In genomic region chr9:137456061-137456863, GRCh38 we compare ENCODE assay signal across 1 cellular context.
TF ChIP-seq lines count a peak whose summit lies in the region.

No MANE protein-coding gene starts in this region.

TF ChIP-seq in GM23338, 12 proteins besides CTCF, POLR2A, EP300 and RAD21 (continued from another document):
- TF ChIP-seq, protein P1, sequence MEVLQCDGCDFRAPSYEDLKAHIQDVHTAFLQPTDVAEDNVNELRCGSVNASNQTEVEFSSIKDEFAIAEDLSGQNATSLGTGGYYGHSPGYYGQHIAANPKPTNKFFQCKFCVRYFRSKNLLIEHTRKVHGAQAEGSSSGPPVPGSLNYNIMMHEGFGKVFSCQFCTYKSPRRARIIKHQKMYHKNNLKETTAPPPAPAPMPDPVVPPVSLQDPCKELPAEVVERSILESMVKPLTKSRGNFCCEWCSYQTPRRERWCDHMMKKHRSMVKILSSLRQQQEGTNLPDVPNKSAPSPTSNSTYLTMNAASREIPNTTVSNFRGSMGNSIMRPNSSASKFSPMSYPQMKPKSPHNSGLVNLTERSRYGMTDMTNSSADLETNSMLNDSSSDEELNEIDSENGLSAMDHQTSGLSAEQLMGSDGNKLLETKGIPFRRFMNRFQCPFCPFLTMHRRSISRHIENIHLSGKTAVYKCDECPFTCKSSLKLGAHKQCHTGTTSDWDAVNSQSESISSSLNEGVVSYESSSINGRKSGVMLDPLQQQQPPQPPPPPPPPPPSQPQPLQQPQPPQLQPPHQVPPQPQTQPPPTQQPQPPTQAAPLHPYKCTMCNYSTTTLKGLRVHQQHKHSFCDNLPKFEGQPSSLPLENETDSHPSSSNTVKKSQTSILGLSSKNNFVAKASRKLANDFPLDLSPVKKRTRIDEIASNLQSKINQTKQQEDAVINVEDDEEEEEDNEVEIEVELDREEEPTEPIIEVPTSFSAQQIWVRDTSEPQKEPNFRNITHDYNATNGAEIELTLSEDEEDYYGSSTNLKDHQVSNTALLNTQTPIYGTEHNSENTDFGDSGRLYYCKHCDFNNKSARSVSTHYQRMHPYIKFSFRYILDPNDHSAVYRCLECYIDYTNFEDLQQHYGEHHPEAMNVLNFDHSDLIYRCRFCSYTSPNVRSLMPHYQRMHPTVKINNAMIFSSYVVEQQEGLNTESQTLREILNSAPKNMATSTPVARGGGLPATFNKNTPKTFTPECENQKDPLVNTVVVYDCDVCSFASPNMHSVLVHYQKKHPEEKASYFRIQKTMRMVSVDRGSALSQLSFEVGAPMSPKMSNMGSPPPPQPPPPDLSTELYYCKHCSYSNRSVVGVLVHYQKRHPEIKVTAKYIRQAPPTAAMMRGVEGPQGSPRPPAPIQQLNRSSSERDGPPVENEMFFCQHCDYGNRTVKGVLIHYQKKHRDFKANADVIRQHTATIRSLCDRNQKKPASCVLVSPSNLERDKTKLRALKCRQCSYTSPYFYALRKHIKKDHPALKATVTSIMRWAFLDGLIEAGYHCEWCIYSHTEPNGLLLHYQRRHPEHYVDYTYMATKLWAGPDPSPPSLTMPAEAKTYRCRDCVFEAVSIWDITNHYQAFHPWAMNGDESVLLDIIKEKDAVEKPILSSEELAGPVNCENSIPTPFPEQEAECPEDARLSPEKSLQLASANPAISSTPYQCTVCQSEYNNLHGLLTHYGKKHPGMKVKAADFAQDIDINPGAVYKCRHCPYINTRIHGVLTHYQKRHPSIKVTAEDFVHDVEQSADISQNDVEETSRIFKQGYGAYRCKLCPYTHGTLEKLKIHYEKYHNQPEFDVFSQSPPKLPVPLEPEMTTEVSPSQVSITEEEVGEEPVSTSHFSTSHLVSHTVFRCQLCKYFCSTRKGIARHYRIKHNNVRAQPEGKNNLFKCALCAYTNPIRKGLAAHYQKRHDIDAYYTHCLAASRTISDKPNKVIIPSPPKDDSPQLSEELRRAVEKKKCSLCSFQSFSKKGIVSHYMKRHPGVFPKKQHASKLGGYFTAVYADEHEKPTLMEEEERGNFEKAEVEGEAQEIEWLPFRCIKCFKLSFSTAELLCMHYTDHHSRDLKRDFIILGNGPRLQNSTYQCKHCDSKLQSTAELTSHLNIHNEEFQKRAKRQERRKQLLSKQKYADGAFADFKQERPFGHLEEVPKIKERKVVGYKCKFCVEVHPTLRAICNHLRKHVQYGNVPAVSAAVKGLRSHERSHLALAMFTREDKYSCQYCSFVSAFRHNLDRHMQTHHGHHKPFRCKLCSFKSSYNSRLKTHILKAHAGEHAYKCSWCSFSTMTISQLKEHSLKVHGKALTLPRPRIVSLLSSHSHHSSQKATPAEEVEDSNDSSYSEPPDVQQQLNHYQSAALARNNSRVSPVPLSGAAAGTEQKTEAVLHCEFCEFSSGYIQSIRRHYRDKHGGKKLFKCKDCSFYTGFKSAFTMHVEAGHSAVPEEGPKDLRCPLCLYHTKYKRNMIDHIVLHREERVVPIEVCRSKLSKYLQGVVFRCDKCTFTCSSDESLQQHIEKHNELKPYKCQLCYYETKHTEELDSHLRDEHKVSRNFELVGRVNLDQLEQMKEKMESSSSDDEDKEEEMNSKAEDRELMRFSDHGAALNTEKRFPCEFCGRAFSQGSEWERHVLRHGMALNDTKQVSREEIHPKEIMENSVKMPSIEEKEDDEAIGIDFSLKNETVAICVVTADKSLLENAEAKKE (CRISPR knock-in tag; IDR thresholded peaks at IDR 0.05): no peak
- TF ChIP-seq NANOG (IDR thresholded peaks at IDR 0.05; ENCODE audit: borderline replicate concordance): no peak
- no peak for TF ChIP-seq STAT1 (IDR thresholded peaks at IDR 0.05; ENCODE audit: unreplicated experiment)
